ENCODE assay signal across 8 cellular contexts in genomic region chr9:131738293-131738692, GRCh38. TPM values are rescaled to one million over a fixed set of nuclear protein-coding genes. Genes with fewer than 3 reads are reported as not detected.
DNase-seq lines count a peak whose midpoint lies in the region; ATAC-seq and TF ChIP-seq lines count a peak whose summit lies in the region.

No MANE protein-coding gene starts in this region.

- H3K4me1 Mint-ChIP-seq in activated CD4-positive, alpha-beta T cell treated with anti-CD3 and anti-CD28 coated beads for 36 hours = peaks cover 57% of the 10 kb centered on the region
- H3K4me1 Mint-ChIP-seq in activated CD8-positive, alpha-beta T cell treated with anti-CD3 and anti-CD28 coated beads for 36 hours (ENCODE audit: low read depth) = peaks cover 60% of the 10 kb centered on the region
- peaks cover 57 to 58% of the 10 kb centered on the region in 2 donors for H3K4me1 Mint-ChIP-seq in immature natural killer cell
- H3K4me1 Mint-ChIP-seq in stimulated activated naive CD8-positive, alpha-beta T cell treated with anti-CD3 and anti-CD28 coated beads, Interleukin-15, amount 100 ng/mL, for 72 hours = peaks cover 62% of the 10 kb centered on the region

- DNase-seq in activated CD4-positive, alpha-beta T cell treated with anti-CD3 and anti-CD28 coated beads for 36 hours = no peak
- no peak for DNase-seq in activated CD4-positive, alpha-beta T cell treated with anti-CD3 and anti-CD28 coated beads, Interleukin-2, amount 50 U/mL, for 4 hours
- no peak for DNase-seq in activated CD8-positive, alpha-beta T cell treated with anti-CD3 and anti-CD28 coated beads for 36 hours
- DNase-seq in immature natural killer cell (no peak), LoVo (ENCODE audit: low spot score) (no peak), NCI-H345 treated with DMSO at 0.1 percent for 48 hours (lab: John Stamatoyannopoulos, UW; ENCODE audit: unreplicated experiment) (no peak)
- no peak for DNase-seq in stimulated activated naive CD8-positive, alpha-beta T cell treated with anti-CD3 and anti-CD28 coated beads, Interleukin-15, amount 100 ng/mL, for 72 hours

- H3K27ac Mint-ChIP-seq in activated CD4-positive, alpha-beta T cell treated with anti-CD3 and anti-CD28 coated beads for 36 hours = peak overlapping the region; percentile 95
- peak overlapping the region; percentile 94 for H3K27ac Mint-ChIP-seq in activated CD8-positive, alpha-beta T cell treated with anti-CD3 and anti-CD28 coated beads for 36 hours
- peak overlapping the region in 5 of 6 donors; percentile 85 to 95 (median 87) for H3K27ac Mint-ChIP-seq in immature natural killer cell
- H3K27ac Mint-ChIP-seq in stimulated activated naive CD8-positive, alpha-beta T cell treated with anti-CD3 and anti-CD28 coated beads, Interleukin-15, amount 100 ng/mL, for 72 hours = peak overlapping the region in 1 of 2 donors; percentile 94

- POLR2A ChIA-PET in activated CD4-positive, alpha-beta T cell treated with anti-CD3 and anti-CD28 coated beads for 36 hours (lab: Charles Lee) = interaction anchor here (0.6 to 1.4 kb wide), 3 partner anchors 60 to 153 kb away, joined by 3 to 6 read pairs (median 5); no protein-coding TSS in a partner anchor
- POLR2A ChIA-PET in activated CD8-positive, alpha-beta T cell treated with anti-CD3 and anti-CD28 coated beads for 36 hours (lab: Charles Lee) = interaction anchor here (0.6 to 2.4 kb wide), 5 partner anchors 9 to 96 kb away, joined by 3 to 18 read pairs (median 5); no protein-coding TSS in a partner anchor

- no peak for ATAC-seq in activated CD4-positive, alpha-beta T cell treated with anti-CD3 and anti-CD28 coated beads for 36 hours
- ATAC-seq in activated CD8-positive, alpha-beta T cell treated with anti-CD3 and anti-CD28 coated beads for 36 hours = no peak
- no peak for ATAC-seq in stimulated activated naive CD8-positive, alpha-beta T cell treated with anti-CD3 and anti-CD28 coated beads, Interleukin-15, amount 100 ng/mL, for 72 hours
- ATAC-seq in HG03108 (IDR thresholded peaks at IDR 0.05; ENCODE audit: unreplicated experiment) = no peak

- H3K4me3 Mint-ChIP-seq in activated CD4-positive, alpha-beta T cell treated with anti-CD3 and anti-CD28 coated beads for 36 hours = peak overlapping the region; percentile 95
- peak overlapping the region; percentile 98 for H3K4me3 Mint-ChIP-seq in activated CD8-positive, alpha-beta T cell treated with anti-CD3 and anti-CD28 coated beads for 36 hours
- H3K4me3 Mint-ChIP-seq in immature natural killer cell = peak overlapping the region; percentile 88 to 95 (median 93)
- H3K4me3 Mint-ChIP-seq in stimulated activated naive CD8-positive, alpha-beta T cell treated with anti-CD3 and anti-CD28 coated beads, Interleukin-15, amount 100 ng/mL, for 72 hours = peak overlapping the region; percentile 93 to 98

- intact Hi-C loops in activated CD4-positive, alpha-beta T cell treated with anti-CD3 and anti-CD28 coated beads for 36 hours (cut with DNase I, micrococcal nuclease) = loop anchor here (2.0 to 10.0 kb wide), 3 partner anchors 147 to 613 kb away; partner anchors contain the start of gene NUP214 (in 1 of the 2)
- intact Hi-C loops in activated CD8-positive, alpha-beta T cell treated with anti-CD3 and anti-CD28 coated beads for 36 hours (cut with micrococcal nuclease) = loop anchor here (10.0 kb wide), 1 partner anchor 483 kb away; no protein-coding TSS in a partner anchor

- H3K27me3 Mint-ChIP-seq in activated CD4-positive, alpha-beta T cell treated with anti-CD3 and anti-CD28 coated beads for 36 hours = no peaks in the 10 kb centered on the region
- no peaks in the 10 kb centered on the region for H3K27me3 Mint-ChIP-seq in activated CD8-positive, alpha-beta T cell treated with anti-CD3 and anti-CD28 coated beads for 36 hours
- peaks cover 14 to 19% (median 14%) of the 10 kb centered on the region in 3 donors for H3K27me3 Mint-ChIP-seq in immature natural killer cell (ENCODE audit: low read depth in 3 of 3)
- no peaks in the 10 kb centered on the region for H3K27me3 Mint-ChIP-seq in stimulated activated naive CD8-positive, alpha-beta T cell treated with anti-CD3 and anti-CD28 coated beads, Interleukin-15, amount 100 ng/mL, for 72 hours

- TF ChIP-seq CTCF in activated CD8-positive, alpha-beta T cell treated with anti-CD3 and anti-CD28 coated beads for 36 hours (IDR thresholded peaks at IDR 0.05) = no peak

- H3K9me3 Mint-ChIP-seq in activated CD4-positive, alpha-beta T cell treated with anti-CD3 and anti-CD28 coated beads for 36 hours (ENCODE audit: low read depth) = no peaks in the 10 kb centered on the region
- H3K9me3 Mint-ChIP-seq in activated CD8-positive, alpha-beta T cell treated with anti-CD3 and anti-CD28 coated beads for 36 hours = no peaks in the 10 kb centered on the region
- H3K9me3 Mint-ChIP-seq in immature natural killer cell = no peaks in the 10 kb centered on the region
- H3K9me3 Mint-ChIP-seq in stimulated activated naive CD8-positive, alpha-beta T cell treated with anti-CD3 and anti-CD28 coated beads, Interleukin-15, amount 100 ng/mL, for 72 hours = no peaks in the 10 kb centered on the region

- H3K36me3 Mint-ChIP-seq in activated CD4-positive, alpha-beta T cell treated with anti-CD3 and anti-CD28 coated beads for 36 hours (ENCODE audit: low read depth) = peaks cover 31% of the 10 kb centered on the region
- peaks cover 33% of the 10 kb centered on the region for H3K36me3 Mint-ChIP-seq in activated CD8-positive, alpha-beta T cell treated with anti-CD3 and anti-CD28 coated beads for 36 hours (ENCODE audit: low read depth)
- H3K36me3 Mint-ChIP-seq in immature natural killer cell = peaks cover 5 to 8% (median 5%) of the 10 kb centered on the region in 3 donors

- CTCF ChIA-PET in activated CD4-positive, alpha-beta T cell treated with anti-CD3 and anti-CD28 coated beads for 36 hours (lab: Charles Lee) = interaction anchor here (0.8 to 3.1 kb wide), 14 partner anchors 9 to 146 kb away, joined by 3 to 29 read pairs (median 6); no protein-coding TSS in a partner anchor
- CTCF ChIA-PET in activated CD8-positive, alpha-beta T cell treated with anti-CD3 and anti-CD28 coated beads for 36 hours (lab: Charles Lee) = interaction anchor here (0.8 to 8.4 kb wide), 18 partner anchors 9 to 235 kb away, joined by 3 to 115 read pairs (median 4); partner anchors contain the start of gene POMT1

RNA-seq across cellular contexts. Expression of gene RAPGEF1, which starts 1.6 kb away (rescaled TPM):
- total RNA-seq in activated CD4-positive, alpha-beta T cell treated with anti-CD3 and anti-CD28 coated beads for 36 hours = 100 to 1,000 TPM in 1 of 2 experiments, 10 to 100 TPM in 1; 86.7 to 108 TPM
- total RNA-seq in activated CD8-positive, alpha-beta T cell treated with anti-CD3 and anti-CD28 coated beads for 36 hours = 10 to 100 TPM; 84.5 to 85.2 TPM
- 10 to 100 TPM in 1 of 3 donors, 1 to 10 TPM in 2; 1.2 to 15.8 (median 7.4) TPM for polyA plus RNA-seq in immature natural killer cell
